13 cellular contexts compared by ENCODE assay signal in genomic region chr15:89551502-89551901, GRCh38. TPM values are rescaled to one million over a fixed set of nuclear protein-coding genes. Genes with fewer than 3 reads are reported as not detected.
A peak's percentile ranks its signal among the peaks of the same experiment; 100 is the strongest.
DNase-seq lines count a peak whose midpoint lies in the region; ATAC-seq and TF ChIP-seq lines count a peak whose summit lies in the region.
"Had no signal": no experiment of that assay in that cellular context is flagged by ENCODE, and none has a peak within 500 bp of the region (broad histone marks: within the 10 kb centered on the region; RNA-seq: fewer than 3 reads in every experiment).

No MANE protein-coding gene starts in this region.

- DNase-seq in GM10248 (ENCODE audit: extremely low spot score), result peak; percentile 64
- DNase-seq in WERI-Rb-1, result no peak
- DNase-seq in stimulated activated CD4-positive, alpha-beta T cell treated with anti-CD3 and anti-CD28 coated beads, Interleukin-1b, Interleukin-23, amount 100 ng/mL, for 48 hours, result no peak
- no peak for DNase-seq in ecto neural progenitor cell (ENCODE audit: low spot score)
- no peak for DNase-seq in omental fat pad (ENCODE audit: low spot score)
- DNase-seq: hippocampal formation; naive B cell; NCI-H187; stimulated activated CD4-positive, alpha-beta T cell treated with anti-CD3 and anti-CD28 coated beads, Interleukin-15, amount 100 ng/mL, for 24 hours had no signal

- no peak overlapping the region for H3K27ac ChIP-seq in WERI-Rb-1

- H3K4me3 ChIP-seq in WERI-Rb-1 (ENCODE audit: low read depth, low read length), result no peak overlapping the region

- no peaks in the 10 kb centered on the region for H3K36me3 ChIP-seq in WERI-Rb-1

- no peaks in the 10 kb centered on the region for H3K36me3 Mint-ChIP-seq in activated T-helper 17 cell treated with anti-CD3 and anti-CD28 coated beads, Interleukin-2, amount 50 U/mL, for 72 hours (ENCODE audit: low read depth)

- H3K27ac Mint-ChIP-seq in activated T-helper 17 cell treated with anti-CD3 and anti-CD28 coated beads, Interleukin-2, amount 50 U/mL, for 72 hours, result no peak overlapping the region
- H3K27ac Mint-ChIP-seq: B cell had no signal

- H3K4me1 Mint-ChIP-seq in activated T-helper 17 cell treated with anti-CD3 and anti-CD28 coated beads, Interleukin-2, amount 50 U/mL, for 72 hours, result no peaks in the 10 kb centered on the region
- H3K4me1 Mint-ChIP-seq: B cell, naive B cell had no signal

- no peak overlapping the region for H3K4me3 Mint-ChIP-seq in activated T-helper 17 cell treated with anti-CD3 and anti-CD28 coated beads, Interleukin-2, amount 50 U/mL, for 72 hours
- H3K4me3 Mint-ChIP-seq: B cell, naive B cell had no signal

- peaks cover 2% of the 10 kb centered on the region for H3K27me3 Mint-ChIP-seq in activated T-helper 17 cell treated with anti-CD3 and anti-CD28 coated beads, Interleukin-2, amount 50 U/mL, for 72 hours

- H3K9me3 ChIP-seq in WERI-Rb-1 (ENCODE audit: severe bottlenecking), result no peaks in the 10 kb centered on the region

- H3K9me3 Mint-ChIP-seq in activated T-helper 17 cell treated with anti-CD3 and anti-CD28 coated beads, Interleukin-2, amount 50 U/mL, for 72 hours, result no peaks in the 10 kb centered on the region

- H3K27me3 ChIP-seq in WERI-Rb-1 (ENCODE audit: insufficient read depth, low read depth, severe bottlenecking), result no peaks in the 10 kb centered on the region

- CTCF ChIA-PET in GM10248 (lab: Yijun Ruan, JAX), result interaction anchor here (1.1 kb wide), 1 partner anchor 57 kb away, joined by 3 read pairs; no protein-coding TSS in a partner anchor

- ATAC-seq in GM21390 (IDR thresholded peaks at IDR 0.05; ENCODE audit: unreplicated experiment), result peak; percentile 75
- peak; percentile 82 for ATAC-seq in HG03342 (IDR thresholded peaks at IDR 0.05; ENCODE audit: unreplicated experiment)
- peak; percentile 65 for ATAC-seq in activated T-helper 17 cell treated with anti-CD3 and anti-CD28 coated beads, Interleukin-2, amount 50 U/mL, for 72 hours (replicated peaks)
- no peak for ATAC-seq in omental fat pad (ENCODE audit: low FRiP score)

- POLR2A ChIA-PET in GM10248 (lab: Yijun Ruan, JAX), result interaction anchor here (0.7 kb wide), 1 partner anchor 30 kb away, joined by 5 read pairs; no protein-coding TSS in a partner anchor

- TF ChIP-seq CTCF in GM10248 (IDR thresholded peaks at IDR 0.05; ENCODE audit: control extremely low read depth, extremely low read depth, low read depth, missing control alignments), result no peak
- no peak for TF ChIP-seq CTCF in WERI-Rb-1 (IDR thresholded peaks at IDR 0.05; ENCODE audit: low read depth, low read length)
- TF ChIP-seq CTCF in omental fat pad (IDR thresholded peaks at IDR 0.05), result no peak

RNA-seq across cellular contexts. Expression of gene TICRR, which starts 23.8 kb away (rescaled TPM):
- 10 to 100 TPM; 15.4 to 22.7 TPM for total RNA-seq in activated T-helper 17 cell treated with anti-CD3 and anti-CD28 coated beads, Interleukin-2, amount 50 U/mL, for 72 hours
- under 1 TPM in 3 of 4 donors, not detected in 1; 0.09 to 0.79 (median 0.36) TPM for total RNA-seq in omental fat pad

RNA-seq across cellular contexts. Expression of gene RHCG, which starts 55.1 kb away (rescaled TPM):
- total RNA-seq in activated T-helper 17 cell treated with anti-CD3 and anti-CD28 coated beads, Interleukin-2, amount 50 U/mL, for 72 hours, result not detected
- total RNA-seq in omental fat pad, result 10 to 100 TPM in 1 of 4 donors, under 1 TPM in 1, not detected in 2; 0.46 to 15.5 TPM
- total RNA-seq: B cell had no signal

Comparison
In these comparisons a context has a peak if more than half of its experiments do, and no peak if none do; other contexts are left out.
1. RNA of gene TICRR, which starts 23.8 kb away (total RNA-seq): 15.4 to 22.7 TPM in activated T-helper 17 cell treated with anti-CD3 and anti-CD28 coated beads, Interleukin-2, amount 50 U/mL, for 72 hours; 0.09 to 0.79 TPM in omental fat pad; every median in the first group is over 4 times any median in the second.